Comparison of ENCODE assay signal across 2 cellular contexts in genomic region chr7:93228302-93228701, GRCh38.
TF ChIP-seq lines count a peak whose summit lies in the region.

No MANE protein-coding gene starts in this region.

TF ChIP-seq in IMR-90, 13 proteins besides CTCF, POLR2A, EP300 and RAD21:
- no peak for TF ChIP-seq NFE2L2 (IDR thresholded peaks at IDR 0.05; ENCODE audit: low read depth, low read length)
- TF ChIP-seq MAFK (IDR thresholded peaks at IDR 0.05; ENCODE audit: low read depth, low read length) = no peak
- TF ChIP-seq USF2 (IDR thresholded peaks at IDR 0.05; ENCODE audit: low read depth, low read length) = no peak
- peak; percentile 79 for TF ChIP-seq SMC3 (IDR thresholded peaks at IDR 0.05; ENCODE audit: low read depth, low read length)

TF ChIP-seq in HepG2, 621 proteins besides CTCF, POLR2A, EP300 and RAD21:
- TF ChIP-seq MAFG (CRISPR knock-in tag; IDR thresholded peaks at IDR 0.05) = no peak
- 0 out of 2 replicates have a peak, but pooled peaks have one; percentile 8 for TF ChIP-seq STAG1 (CRISPR knock-in tag; IDR thresholded peaks at IDR 0.05)
- TF ChIP-seq, protein P1, sequence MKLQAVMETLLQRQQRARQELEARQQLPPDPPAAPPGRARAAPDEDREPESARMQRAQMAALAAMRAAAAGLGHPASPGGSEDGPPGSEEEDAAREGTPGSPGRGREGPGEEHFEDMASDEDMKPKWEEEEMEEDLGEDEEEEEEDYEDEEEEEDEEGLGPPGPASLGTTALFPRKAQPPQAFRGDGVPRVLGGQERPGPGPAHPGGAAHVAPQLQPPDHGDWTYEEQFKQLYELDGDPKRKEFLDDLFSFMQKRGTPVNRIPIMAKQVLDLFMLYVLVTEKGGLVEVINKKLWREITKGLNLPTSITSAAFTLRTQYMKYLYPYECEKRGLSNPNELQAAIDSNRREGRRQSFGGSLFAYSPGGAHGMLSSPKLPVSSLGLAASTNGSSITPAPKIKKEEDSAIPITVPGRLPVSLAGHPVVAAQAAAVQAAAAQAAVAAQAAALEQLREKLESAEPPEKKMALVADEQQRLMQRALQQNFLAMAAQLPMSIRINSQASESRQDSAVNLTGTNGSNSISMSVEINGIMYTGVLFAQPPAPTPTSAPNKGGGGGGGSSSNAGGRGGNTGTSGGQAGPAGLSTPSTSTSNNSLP (IDR thresholded peaks at IDR 0.05; ENCODE audit: low read depth, low read length) = peak; percentile 67; the same call in 1 of the 2 replicates
- TF ChIP-seq TOPORS (CRISPR knock-in tag; IDR thresholded peaks at IDR 0.05) = no peak
- TF ChIP-seq HOMEZ (CRISPR knock-in tag; IDR thresholded peaks at IDR 0.05; ENCODE audit: low read depth) = no peak
- TF ChIP-seq ZNF691 (CRISPR knock-in tag; IDR thresholded peaks at IDR 0.05; ENCODE audit: borderline replicate concordance, low read depth) = no peak
- peak; percentile 39; the same call in 1 of the 2 replicates for TF ChIP-seq GATAD2A (CRISPR knock-in tag; IDR thresholded peaks at IDR 0.05)
- peak; percentile 70 for TF ChIP-seq FOXA3 (CRISPR knock-in tag; IDR thresholded peaks at IDR 0.05)
- 0 out of 2 replicates have a peak, but pooled peaks have one; percentile 25 for TF ChIP-seq THAP11 (CRISPR knock-in tag; IDR thresholded peaks at IDR 0.05)
- TF ChIP-seq SMC3 (IDR thresholded peaks at IDR 0.05; ENCODE audit: low read length) = peak; percentile 27; the same call in 1 of the 2 replicates
- no peak for TF ChIP-seq FOXA1 (IDR thresholded peaks at IDR 0.05)
- TF ChIP-seq FOXA1 (CRISPR knock-in tag; IDR thresholded peaks at IDR 0.05) = 0 out of 2 replicates have a peak, but pooled peaks have one; percentile 40
- 0 out of 2 replicates have a peak, but pooled peaks have one; percentile 5 for TF ChIP-seq CEBPG (CRISPR knock-in tag; IDR thresholded peaks at IDR 0.05)
TF ChIP-seq in HepG2: peak in this region for 8.
